ENCODE assay signal across 8 cellular contexts in the genomic region with DNA sequence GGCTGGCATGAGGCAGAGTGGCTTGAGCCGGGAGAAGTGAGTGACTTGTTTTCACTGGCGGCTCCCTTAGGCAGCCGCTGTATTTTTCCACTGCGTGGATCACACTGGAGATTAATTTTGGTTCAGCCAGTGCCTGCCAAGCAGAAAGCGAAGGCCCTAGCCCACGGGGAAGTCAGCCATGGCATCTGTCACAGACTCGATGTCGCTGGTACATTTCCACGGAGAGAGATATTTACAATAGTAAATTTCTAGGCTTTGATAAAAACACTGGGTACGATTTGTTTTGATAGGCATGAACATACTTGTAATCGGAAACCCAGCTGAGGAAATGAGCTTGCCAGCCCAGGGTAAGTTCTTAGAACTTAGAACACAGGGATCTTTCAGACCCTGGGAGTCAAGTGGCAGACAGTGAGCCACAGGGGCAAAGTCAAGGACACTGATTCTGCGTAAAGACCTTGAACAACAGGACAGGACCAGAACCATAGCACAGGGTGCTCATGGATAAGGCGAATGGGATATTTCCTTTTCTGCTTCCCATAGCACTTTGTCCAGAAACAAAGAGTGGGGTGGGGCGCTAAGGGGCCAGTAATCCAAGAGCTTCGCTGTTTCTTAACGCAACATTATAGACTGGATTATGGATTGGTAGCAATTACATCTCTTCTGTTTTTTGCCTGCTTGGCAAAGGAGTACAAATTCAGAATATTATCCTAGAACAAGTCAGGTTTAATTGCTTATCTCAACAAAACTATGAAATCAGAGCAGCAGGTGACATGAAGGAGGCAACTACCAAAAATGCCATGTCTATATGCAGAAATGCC. TPM values are rescaled to one million over a fixed set of nuclear protein-coding genes. Genes with fewer than 3 reads are reported as not detected.
DNase-seq lines count a peak whose midpoint lies in the region.

No MANE protein-coding gene starts in this region.

- DNase-seq in Daoy (ENCODE audit: low read depth) (peak; percentile 74), SK-MEL-5 (ENCODE audit: low read depth, low spot score) (peak; percentile 72), lung microvascular endothelial cell (ENCODE audit: low read depth in 2 of 2) (peak; percentile 92 to 97), substantia nigra (lab: John Stamatoyannopoulos, UW) (peak in 40 of 49 donors; percentile 18 to 83 (median 58)), COR-L47 (lab: John Stamatoyannopoulos, UW) (no peak), NCI-H1436 treated with DMSO at 0.1 percent for 48 hours (lab: John Stamatoyannopoulos, UW) (no peak), NCI-H128 (lab: John Stamatoyannopoulos, UW; ENCODE audit: unreplicated experiment) (no peak)
- DNase-seq in effector CD4-positive, alpha-beta T cell, result peak; percentile 38

- in situ Hi-C loops in SK-MEL-5 (cut with HindIII; ENCODE audit: low pct_unique_long_range_greater_than_20kb, low sequenced_read_pairs), result no loop called here

- peak overlapping the region; percentile 99 for H3K27ac ChIP-seq in substantia nigra (ENCODE audit: low read depth, low read length, poor library complexity, severe bottlenecking)

RNA-seq across cellular contexts. Expression of a gene that starts 4.5 kb away (rescaled TPM):
- total RNA-seq in Daoy (2014; rRNA removed; shearing (Covaris generic)), result 64.8 and 67.7 TPM in 2 replicates
- 10.9 and 11.3 TPM in 2 replicates for total RNA-seq in SK-MEL-5 (2014; rRNA removed; shearing (Covaris generic))
- polyA plus RNA-seq in SK-MEL-5 (2015; cell fraction: cytosol; rRNA removed), result 10.7 and 11.3 TPM in 2 replicates
- polyA plus RNA-seq in SK-MEL-5 (2015; cell fraction: nucleus; rRNA removed), result 16.0 and 19.7 TPM in 2 replicates
- total RNA-seq in lung microvascular endothelial cell, result 81.3 and 357 TPM in 2 replicates

Comparison
In these comparisons a context has a peak if more than half of its experiments do, and no peak if none do; other contexts are left out.
1. DNase-seq: peak in Daoy (single experiment), SK-MEL-5 (single experiment), effector CD4-positive, alpha-beta T cell (single experiment), lung microvascular endothelial cell (2 of 2) and substantia nigra (40 of 49); none in COR-L47 (single experiment), NCI-H1436 treated with DMSO at 0.1 percent for 48 hours (single experiment) and NCI-H128 (single experiment).